8 cellular contexts compared by ENCODE assay signal in the genomic region with DNA sequence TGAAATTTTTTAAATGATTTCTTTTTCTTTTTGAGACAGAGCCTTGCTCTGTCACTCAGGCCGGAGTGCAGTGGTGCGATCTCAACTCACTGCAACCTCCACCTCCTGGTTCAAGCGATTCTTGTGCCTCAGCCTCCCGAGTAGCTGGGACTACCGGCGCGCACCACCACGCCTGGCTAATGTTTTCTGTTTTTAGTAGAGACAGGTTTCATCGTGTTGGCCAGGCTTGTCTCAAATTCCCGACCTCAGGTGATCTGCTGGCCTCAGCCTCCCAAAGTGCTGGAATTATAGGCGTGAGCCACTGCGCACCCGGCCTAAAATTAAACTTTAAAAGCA. TPM values are rescaled to one million over a fixed set of nuclear protein-coding genes. Genes with fewer than 3 reads are reported as not detected.
DNase-seq lines count a peak whose midpoint lies in the region; ATAC-seq, FAIRE-seq and TF ChIP-seq lines count a peak whose summit lies in the region.
"Not testable (repeated sequence)": the region's sequence is repeated elsewhere in the genome, so short reads cannot be mapped to it uniquely, and the experiment has no call there.

No MANE protein-coding gene starts in this region.

- not testable (repeated sequence) for H3K14ac ChIP-seq in mesenchymal stem cell (ENCODE audit: low read length in 2 of 2)

- peak overlapping the region; percentile 55 for H3K27ac Mint-ChIP-seq in activated CD8-positive, alpha-beta T cell treated with anti-CD3 and anti-CD28 coated beads for 36 hours

- not testable (repeated sequence) for FAIRE-seq in bronchial epithelial cell (lab: Jason Lieb, UNC)

- not testable (repeated sequence) for H3K79me1 ChIP-seq in mesenchymal stem cell (replicated peaks; ENCODE audit: low read length, poor library complexity, severe bottlenecking)

- not testable (repeated sequence) for H2BK120ac ChIP-seq in mesenchymal stem cell (ENCODE audit: low read depth, low read length)

- H3K9me3 ChIP-seq in NT2/D1 (ENCODE audit: insufficient read depth, low read length); mesenchymal stem cell (ENCODE audit: control insufficient read depth, low read length); aorta (ENCODE audit: control insufficient read depth, low read length): not testable (repeated sequence)

- H4K91ac ChIP-seq in mesenchymal stem cell (ENCODE audit: low read length), result not testable (repeated sequence)

- H3K4me3 ChIP-seq in GM12864 (ENCODE audit: low read depth, low read length) (peak overlapping the region; percentile 68), NT2/D1 (ENCODE audit: insufficient read length, low read depth) (peak overlapping the region; percentile 88), bronchial epithelial cell (ENCODE audit: low read depth, low read length) (peak overlapping the region; percentile 5), fibroblast of villous mesenchyme (ENCODE audit: low read depth, low read length) (peak overlapping the region; percentile 95), mesenchymal stem cell (ENCODE audit: insufficient read depth in 1 of 2, low read depth in 1 of 2, low read length in 2 of 2) (peak overlapping the region in 1 of 2 experiments; percentile 91), rectal smooth muscle tissue (ENCODE audit: low read length) (peak overlapping the region; percentile 76), aorta (ENCODE audit: low read length in 2 of 2) (peak overlapping the region; percentile 68 to 92)

- peak overlapping the region in 1 of 2 experiments; percentile 54 for H2BK12ac ChIP-seq in mesenchymal stem cell (ENCODE audit: low read length in 2 of 2)

- H3K4me2 ChIP-seq in mesenchymal stem cell (ENCODE audit: low read length, poor library complexity, severe bottlenecking), result peak overlapping the region; percentile 72

- not testable (repeated sequence) for H4K8ac ChIP-seq in mesenchymal stem cell (ENCODE audit: low read length)

- not testable (repeated sequence) for H3K9ac ChIP-seq in NT2/D1 (ENCODE audit: insufficient read length, low read depth); rectal smooth muscle tissue (ENCODE audit: low read length)
- peak overlapping the region; percentile 97 for H3K9ac ChIP-seq in mesenchymal stem cell (ENCODE audit: low read length)

- peaks cover 36% of the 10 kb centered on the region for H3K36me3 Mint-ChIP-seq in activated CD8-positive, alpha-beta T cell treated with anti-CD3 and anti-CD28 coated beads for 36 hours (ENCODE audit: low read depth)

- not testable (repeated sequence) for H2AK5ac ChIP-seq in mesenchymal stem cell (ENCODE audit: low read length, severe bottlenecking)

- not testable (repeated sequence) for H2AFZ ChIP-seq in mesenchymal stem cell (ENCODE audit: low read depth, low read length)

- H3K27me3 ChIP-seq in NT2/D1 (ENCODE audit: insufficient read depth, insufficient read length); bronchial epithelial cell (ENCODE audit: control insufficient read depth, insufficient read depth, low read length); mesenchymal stem cell (ENCODE audit: control insufficient read depth in 1 of 2, insufficient read depth in 1 of 2, low read length in 2 of 2); rectal smooth muscle tissue (ENCODE audit: control insufficient read depth, insufficient read depth, low read length); aorta (ENCODE audit: control insufficient read depth in 1 of 2, insufficient read depth in 2 of 2, low read length in 1 of 2): not testable (repeated sequence)

- not testable (repeated sequence) for TF ChIP-seq CTCF in GM12864 (IDR thresholded peaks at IDR 0.05; ENCODE audit: low read depth, low read length, missing control alignments); activated CD8-positive, alpha-beta T cell treated with anti-CD3 and anti-CD28 coated beads for 36 hours (IDR thresholded peaks at IDR 0.05); bronchial epithelial cell (IDR thresholded peaks at IDR 0.05; ENCODE audit: insufficient read depth, low read length, severe bottlenecking); fibroblast of villous mesenchyme (IDR thresholded peaks at IDR 0.05; ENCODE audit: insufficient read depth, low read depth, low read length)

- not testable (repeated sequence) for H2BK15ac ChIP-seq in mesenchymal stem cell (ENCODE audit: low read depth, poor library complexity, severe bottlenecking)

- not testable (repeated sequence) for H3K9me3 Mint-ChIP-seq in activated CD8-positive, alpha-beta T cell treated with anti-CD3 and anti-CD28 coated beads for 36 hours

- CTCF ChIA-PET in activated CD8-positive, alpha-beta T cell treated with anti-CD3 and anti-CD28 coated beads for 36 hours (lab: Charles Lee), result interaction anchor here (2.3 kb wide), 1 partner anchor 106 kb away, joined by 7 read pairs; no protein-coding TSS in a partner anchor

- not testable (repeated sequence) for H3K4me1 ChIP-seq in NT2/D1 (ENCODE audit: insufficient read depth, insufficient read length); rectal smooth muscle tissue (ENCODE audit: control insufficient read depth, insufficient read depth, low read length); aorta (ENCODE audit: control insufficient read depth in 1 of 2, insufficient read depth in 2 of 2, low read length in 2 of 2)
- H3K4me1 ChIP-seq in mesenchymal stem cell (ENCODE audit: control insufficient read depth, insufficient read depth, low read depth, low read length), result peaks cover 16% of the 10 kb centered on the region

- H3K4ac ChIP-seq in mesenchymal stem cell (ENCODE audit: low read depth in 1 of 2, low read length in 2 of 2), result not testable (repeated sequence)

- POLR2A ChIA-PET in activated CD8-positive, alpha-beta T cell treated with anti-CD3 and anti-CD28 coated beads for 36 hours (lab: Charles Lee), result interaction anchor here (0.7 kb wide), 1 partner anchor 199 kb away, joined by 3 read pairs; no protein-coding TSS in a partner anchor

- H3K18ac ChIP-seq in mesenchymal stem cell (ENCODE audit: low read depth in 1 of 2, low read length in 2 of 2), result peak overlapping the region in 1 of 2 experiments; percentile 8

- H3K36me3 ChIP-seq in NT2/D1 (ENCODE audit: insufficient read depth, insufficient read length, low read length); bronchial epithelial cell (ENCODE audit: control insufficient read depth, insufficient read depth, low read length); mesenchymal stem cell (ENCODE audit: control insufficient read depth in 1 of 2, insufficient read depth in 2 of 2, low read depth in 1 of 2, low read length in 2 of 2); rectal smooth muscle tissue (ENCODE audit: control insufficient read depth, insufficient read depth, low read length); aorta (ENCODE audit: control insufficient read depth in 1 of 2, insufficient read depth in 2 of 2, low read length in 1 of 2): not testable (repeated sequence)

- not testable (repeated sequence) for H3K27ac ChIP-seq in mesenchymal stem cell (ENCODE audit: low read length, poor library complexity, severe bottlenecking); rectal smooth muscle tissue (ENCODE audit: low read depth, low read length); aorta (ENCODE audit: low read depth in 1 of 2, low read length in 2 of 2)

- H3K27me3 Mint-ChIP-seq in activated CD8-positive, alpha-beta T cell treated with anti-CD3 and anti-CD28 coated beads for 36 hours, result not testable (repeated sequence)

- peak overlapping the region; percentile 86 for H3K4me3 Mint-ChIP-seq in activated CD8-positive, alpha-beta T cell treated with anti-CD3 and anti-CD28 coated beads for 36 hours

- not testable (repeated sequence) for H3K23ac ChIP-seq in mesenchymal stem cell (ENCODE audit: low read length in 2 of 2)

- H2BK5ac ChIP-seq in mesenchymal stem cell (ENCODE audit: low read depth, low read length, poor library complexity, severe bottlenecking), result not testable (repeated sequence)

- not testable (repeated sequence) for DNase-seq in GM12864 (ENCODE audit: low read depth); NT2/D1 (ENCODE audit: low read depth, low spot score); activated CD8-positive, alpha-beta T cell treated with anti-CD3 and anti-CD28 coated beads for 36 hours; bronchial epithelial cell (ENCODE audit: low read depth); fibroblast of villous mesenchyme (ENCODE audit: low read depth); mesenchymal stem cell; aorta

- H3K4me1 Mint-ChIP-seq in activated CD8-positive, alpha-beta T cell treated with anti-CD3 and anti-CD28 coated beads for 36 hours (ENCODE audit: low read depth), result peaks cover 58% of the 10 kb centered on the region

- WGBS in mesenchymal stem cell, result 95% methylated on average over 10 of the region's 13 CpGs
- 80 to 83% methylated on average over 13 of the region's 13 CpGs for WGBS in aorta, 2 donors

- ATAC-seq in activated CD8-positive, alpha-beta T cell treated with anti-CD3 and anti-CD28 coated beads for 36 hours; aorta (ENCODE audit: low FRiP score): not testable (repeated sequence)

- intact Hi-C loops in activated CD8-positive, alpha-beta T cell treated with anti-CD3 and anti-CD28 coated beads for 36 hours (cut with micrococcal nuclease); aorta (cut with DNase I): not testable (repeated sequence)

RNA-seq across cellular contexts. Expression of gene GMCL1, which starts 1.4 kb away (rescaled TPM):
- 10 to 100 TPM; 18.1 to 20.4 TPM for total RNA-seq in activated CD8-positive, alpha-beta T cell treated with anti-CD3 and anti-CD28 coated beads for 36 hours
- total RNA-seq in bronchial epithelial cell, result 8.3 and 9.5 TPM in 2 replicates
- total RNA-seq in fibroblast of villous mesenchyme, result 6.8 and 12.5 TPM in 2 replicates
- polyA plus RNA-seq in mesenchymal stem cell (2013, experiment 1 of 2), result 9.3 TPM
- polyA plus RNA-seq in mesenchymal stem cell (2013, experiment 2 of 2), result 8.6 TPM
- 10 to 100 TPM; 16.1 to 16.9 TPM for total RNA-seq in aorta
- polyA plus RNA-seq in aorta, result 10 to 100 TPM; 10.8 to 13.3 TPM
